ENCODE assay signal across 1 cellular context in the genomic region with DNA sequence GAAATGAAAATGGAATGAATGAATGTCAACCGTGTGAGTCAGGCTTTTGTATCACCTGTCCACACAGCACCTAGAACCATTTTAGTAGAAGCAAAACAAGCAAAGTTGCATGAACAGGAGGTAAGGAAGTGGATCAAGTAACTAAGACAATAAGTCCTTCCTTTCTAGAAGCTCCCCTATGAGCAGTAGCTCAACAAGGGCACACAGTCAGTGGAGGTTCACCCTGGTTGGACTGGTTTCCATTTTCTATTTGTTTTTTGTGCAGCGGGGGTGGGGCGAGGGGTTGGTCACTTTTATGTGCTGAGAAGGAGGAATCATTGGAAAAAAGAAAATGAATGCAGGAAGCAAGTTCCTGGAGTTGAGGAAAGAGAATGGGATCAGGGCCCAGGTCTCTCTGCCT.
TF ChIP-seq lines count a peak whose summit lies in the region.

No MANE protein-coding gene starts in this region.

TF ChIP-seq in IMR-90, 13 proteins besides CTCF, POLR2A, EP300 and RAD21:
- no peak for TF ChIP-seq MXI1 (IDR thresholded peaks at IDR 0.05; ENCODE audit: borderline replicate concordance, low read depth, low read length)
- TF ChIP-seq RCOR1 (IDR thresholded peaks at IDR 0.05; ENCODE audit: insufficient replicate concordance, low read length): no peak
- TF ChIP-seq, protein P1, sequence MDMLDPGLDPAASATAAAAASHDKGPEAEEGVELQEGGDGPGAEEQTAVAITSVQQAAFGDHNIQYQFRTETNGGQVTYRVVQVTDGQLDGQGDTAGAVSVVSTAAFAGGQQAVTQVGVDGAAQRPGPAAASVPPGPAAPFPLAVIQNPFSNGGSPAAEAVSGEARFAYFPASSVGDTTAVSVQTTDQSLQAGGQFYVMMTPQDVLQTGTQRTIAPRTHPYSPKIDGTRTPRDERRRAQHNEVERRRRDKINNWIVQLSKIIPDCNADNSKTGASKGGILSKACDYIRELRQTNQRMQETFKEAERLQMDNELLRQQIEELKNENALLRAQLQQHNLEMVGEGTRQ (IDR thresholded peaks at IDR 0.05; ENCODE audit: low read depth, low read length): no peak
- TF ChIP-seq NFE2L2 (IDR thresholded peaks at IDR 0.05; ENCODE audit: low read depth, low read length): no peak
- TF ChIP-seq FOS (IDR thresholded peaks at IDR 0.05; ENCODE audit: low read depth, low read length): no peak
